In the genomic region with DNA sequence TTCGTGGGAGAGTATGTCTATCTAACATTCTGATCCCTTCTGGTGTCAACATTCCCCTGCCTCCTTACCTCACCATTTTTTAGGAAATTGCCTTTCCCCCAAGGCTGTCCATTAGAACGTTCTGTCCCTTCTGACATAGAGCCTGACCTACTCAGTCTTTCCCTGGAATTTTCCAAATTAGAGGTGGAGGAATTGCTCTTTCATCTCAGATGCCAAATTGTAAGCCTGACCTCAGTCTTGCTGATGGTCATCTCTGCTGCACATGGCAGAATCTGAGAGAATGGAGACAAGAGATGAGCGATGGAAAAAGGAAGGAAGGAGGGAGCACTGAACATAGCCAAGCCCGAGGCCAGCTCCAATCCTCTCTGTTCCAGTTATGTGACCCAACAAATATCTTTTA, we compare ENCODE assay signal across 31 cellular contexts. TPM values are rescaled to one million over a fixed set of nuclear protein-coding genes. Genes with fewer than 3 reads are reported as not detected.
"Had no signal": no experiment of that assay in that cellular context is flagged by ENCODE, and none has a peak within 500 bp of the region (broad histone marks: within the 10 kb centered on the region; RNA-seq: fewer than 3 reads in every experiment).

No MANE protein-coding gene starts in this region.

- H3K27me3 ChIP-seq: ascending aorta, cardiac muscle cell had no signal

- H3K27ac ChIP-seq: ascending aorta, cardiac muscle cell, VCaP had no signal

- H3K4me1 ChIP-seq: ascending aorta had no signal

- H3K9me3 ChIP-seq: ascending aorta had no signal

- H3K4me3 ChIP-seq: ascending aorta, cardiac muscle cell had no signal

- H3K36me3 ChIP-seq: ascending aorta, cardiac muscle cell had no signal

- DNase-seq: activated B cell treated with CpG ODN at 0.5 μM for 24 hours; activated CD4-positive, alpha-beta memory T cell treated with anti-CD3 and anti-CD28 coated beads for 36 hours; activated CD4-positive, alpha-beta T cell treated with anti-CD3 and anti-CD28 coated beads for 4 hours; activated CD4-positive, alpha-beta T cell treated with anti-CD3 and anti-CD28 coated beads, Interleukin-2, amount 10 ng/mL, durations not matched to agents 24 days and 14 days; activated CD4-positive, alpha-beta T cell treated with anti-CD3 and anti-CD28 coated beads, Interleukin-2, amount 50 U/mL, for 1 hour; activated CD4-positive, alpha-beta T cell treated with anti-CD3 and anti-CD28 coated beads, Interleukin-2, amount 50 U/mL, for 4 hours; activated CD4-positive, CD25-positive, alpha-beta regulatory T cell treated with anti-CD3 and anti-CD28 coated beads, Interleukin-2, amount 50 U/mL, for 72 hours; activated CD8-positive, alpha-beta memory T cell treated with anti-CD3 and anti-CD28 coated beads, Interleukin-2, amount 50 U/mL, for 4 hours; activated CD8-positive, alpha-beta T cell treated with anti-CD3 and anti-CD28 coated beads for 36 hours; activated effector memory CD4-positive, alpha-beta T cell treated with anti-CD3 and anti-CD28 coated beads, Interleukin-2, amount 50 U/mL, for 16 hours; activated gamma-delta T cell treated with Interleukin-2 at 50 U/mL for 16 hours; activated naive CD4-positive, alpha-beta T cell; activated naive CD4-positive, alpha-beta T cell treated with anti-CD3 and anti-CD28 coated beads for 36 hours; activated naive CD4-positive, alpha-beta T cell treated with anti-CD3 and anti-CD28 coated beads, Interleukin-2, amount 50 U/mL, for 16 hours; activated naive CD8-positive, alpha-beta T cell treated with anti-CD3 and anti-CD28 coated beads for 36 hours; activated T-cell treated with anti-CD3 and anti-CD28 coated beads for 4 hours; activated T-cell treated with anti-CD3 and anti-CD28 coated beads, Interleukin-2, amount 50 U/mL, for 1 hour; activated T-cell treated with anti-CD3 and anti-CD28 coated beads, Interleukin-2, amount 50 U/mL, for 4 hours; activated T-cell treated with anti-CD3 and anti-CD28 coated beads, Interleukin-2, amount 50 U/mL, for 72 hours; amygdala; anterior cingulate cortex; caudate nucleus; SW 1271; T-helper 1 cell; T-helper 2 cell; T-helper 9 cell had no signal

RNA-seq across cellular contexts. Expression of a gene that starts 5.4 kb away (rescaled TPM):
- total RNA-seq: activated CD4-positive, alpha-beta memory T cell treated with anti-CD3 and anti-CD28 coated beads for 36 hours; activated CD4-positive, alpha-beta T cell treated with anti-CD3 and anti-CD28 coated beads, Interleukin-2, amount 10 ng/mL, durations not matched to agents 24 days and 14 days; activated CD8-positive, alpha-beta T cell treated with anti-CD3 and anti-CD28 coated beads for 36 hours; activated naive CD8-positive, alpha-beta T cell treated with anti-CD3 and anti-CD28 coated beads for 36 hours; activated T-helper 1 cell treated with anti-CD3 and anti-CD28 coated beads, Interleukin-12 subunit alpha, Interleukin-12 subunit beta, Interleukin-2, Interleukin-4 antibody, amounts not matched to agents 30 ng/mL and 10 ng/mL and 1 ng/mL, durations not matched to agents 14 hours and 24 hours and 36 hours; ascending aorta; bronchial epithelial cell; cardiac muscle cell had no signal
- polyA plus RNA-seq: cardiac muscle cell had no signal
